Comparison of ENCODE assay signal across 1 cellular context in the genomic region with DNA sequence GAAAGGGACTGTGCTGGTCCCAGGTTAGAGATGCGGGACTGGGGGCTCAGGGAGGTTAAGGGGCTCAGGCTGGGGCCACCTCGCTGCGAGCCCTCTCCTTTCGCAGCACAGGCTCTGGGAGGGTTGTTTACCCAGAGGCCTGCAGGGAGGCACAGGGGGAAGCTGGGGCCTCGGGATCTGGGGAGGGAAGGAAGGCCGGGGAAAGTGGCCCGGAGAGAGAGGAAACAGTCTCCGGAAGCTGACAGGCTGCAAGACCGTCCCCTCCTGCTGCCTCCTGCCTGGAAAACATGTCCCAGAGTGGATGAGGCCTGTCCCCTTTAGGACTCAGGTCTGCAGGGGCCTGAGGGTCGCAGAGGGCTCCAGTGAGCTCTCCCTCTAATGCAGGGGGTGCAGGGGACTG.
TF ChIP-seq lines count a peak whose summit lies in the region.

No MANE protein-coding gene starts in this region.

TF ChIP-seq in HepG2, 621 proteins besides CTCF, POLR2A, EP300 and RAD21 (continued from another document and continues in another):
- TF ChIP-seq, protein P1, sequence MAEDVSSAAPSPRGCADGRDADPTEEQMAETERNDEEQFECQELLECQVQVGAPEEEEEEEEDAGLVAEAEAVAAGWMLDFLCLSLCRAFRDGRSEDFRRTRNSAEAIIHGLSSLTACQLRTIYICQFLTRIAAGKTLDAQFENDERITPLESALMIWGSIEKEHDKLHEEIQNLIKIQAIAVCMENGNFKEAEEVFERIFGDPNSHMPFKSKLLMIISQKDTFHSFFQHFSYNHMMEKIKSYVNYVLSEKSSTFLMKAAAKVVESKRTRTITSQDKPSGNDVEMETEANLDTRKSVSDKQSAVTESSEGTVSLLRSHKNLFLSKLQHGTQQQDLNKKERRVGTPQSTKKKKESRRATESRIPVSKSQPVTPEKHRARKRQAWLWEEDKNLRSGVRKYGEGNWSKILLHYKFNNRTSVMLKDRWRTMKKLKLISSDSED (CRISPR knock-in tag; IDR thresholded peaks at IDR 0.05): no peak
- TF ChIP-seq TCF7L2 (IDR thresholded peaks at IDR 0.05; ENCODE audit: low read depth, low read length): no peak
- TF ChIP-seq FOXP1 (IDR thresholded peaks at IDR 0.05): no peak
- TF ChIP-seq FOXP1 (CRISPR knock-in tag; IDR thresholded peaks at IDR 0.05): peak; percentile 49; the same call in 1 of the 2 replicates
- no peak for TF ChIP-seq TARDBP (CRISPR knock-in tag; IDR thresholded peaks at IDR 0.05)
- TF ChIP-seq, protein P2, sequence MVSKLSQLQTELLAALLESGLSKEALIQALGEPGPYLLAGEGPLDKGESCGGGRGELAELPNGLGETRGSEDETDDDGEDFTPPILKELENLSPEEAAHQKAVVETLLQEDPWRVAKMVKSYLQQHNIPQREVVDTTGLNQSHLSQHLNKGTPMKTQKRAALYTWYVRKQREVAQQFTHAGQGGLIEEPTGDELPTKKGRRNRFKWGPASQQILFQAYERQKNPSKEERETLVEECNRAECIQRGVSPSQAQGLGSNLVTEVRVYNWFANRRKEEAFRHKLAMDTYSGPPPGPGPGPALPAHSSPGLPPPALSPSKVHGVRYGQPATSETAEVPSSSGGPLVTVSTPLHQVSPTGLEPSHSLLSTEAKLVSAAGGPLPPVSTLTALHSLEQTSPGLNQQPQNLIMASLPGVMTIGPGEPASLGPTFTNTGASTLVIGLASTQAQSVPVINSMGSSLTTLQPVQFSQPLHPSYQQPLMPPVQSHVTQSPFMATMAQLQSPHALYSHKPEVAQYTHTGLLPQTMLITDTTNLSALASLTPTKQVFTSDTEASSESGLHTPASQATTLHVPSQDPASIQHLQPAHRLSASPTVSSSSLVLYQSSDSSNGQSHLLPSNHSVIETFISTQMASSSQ (IDR thresholded peaks at IDR 0.05; ENCODE audit: low read depth): no peak
- TF ChIP-seq, protein P2 (CRISPR knock-in tag; IDR thresholded peaks at IDR 0.05; ENCODE audit: borderline replicate concordance): no peak
- TF ChIP-seq, protein P3, sequence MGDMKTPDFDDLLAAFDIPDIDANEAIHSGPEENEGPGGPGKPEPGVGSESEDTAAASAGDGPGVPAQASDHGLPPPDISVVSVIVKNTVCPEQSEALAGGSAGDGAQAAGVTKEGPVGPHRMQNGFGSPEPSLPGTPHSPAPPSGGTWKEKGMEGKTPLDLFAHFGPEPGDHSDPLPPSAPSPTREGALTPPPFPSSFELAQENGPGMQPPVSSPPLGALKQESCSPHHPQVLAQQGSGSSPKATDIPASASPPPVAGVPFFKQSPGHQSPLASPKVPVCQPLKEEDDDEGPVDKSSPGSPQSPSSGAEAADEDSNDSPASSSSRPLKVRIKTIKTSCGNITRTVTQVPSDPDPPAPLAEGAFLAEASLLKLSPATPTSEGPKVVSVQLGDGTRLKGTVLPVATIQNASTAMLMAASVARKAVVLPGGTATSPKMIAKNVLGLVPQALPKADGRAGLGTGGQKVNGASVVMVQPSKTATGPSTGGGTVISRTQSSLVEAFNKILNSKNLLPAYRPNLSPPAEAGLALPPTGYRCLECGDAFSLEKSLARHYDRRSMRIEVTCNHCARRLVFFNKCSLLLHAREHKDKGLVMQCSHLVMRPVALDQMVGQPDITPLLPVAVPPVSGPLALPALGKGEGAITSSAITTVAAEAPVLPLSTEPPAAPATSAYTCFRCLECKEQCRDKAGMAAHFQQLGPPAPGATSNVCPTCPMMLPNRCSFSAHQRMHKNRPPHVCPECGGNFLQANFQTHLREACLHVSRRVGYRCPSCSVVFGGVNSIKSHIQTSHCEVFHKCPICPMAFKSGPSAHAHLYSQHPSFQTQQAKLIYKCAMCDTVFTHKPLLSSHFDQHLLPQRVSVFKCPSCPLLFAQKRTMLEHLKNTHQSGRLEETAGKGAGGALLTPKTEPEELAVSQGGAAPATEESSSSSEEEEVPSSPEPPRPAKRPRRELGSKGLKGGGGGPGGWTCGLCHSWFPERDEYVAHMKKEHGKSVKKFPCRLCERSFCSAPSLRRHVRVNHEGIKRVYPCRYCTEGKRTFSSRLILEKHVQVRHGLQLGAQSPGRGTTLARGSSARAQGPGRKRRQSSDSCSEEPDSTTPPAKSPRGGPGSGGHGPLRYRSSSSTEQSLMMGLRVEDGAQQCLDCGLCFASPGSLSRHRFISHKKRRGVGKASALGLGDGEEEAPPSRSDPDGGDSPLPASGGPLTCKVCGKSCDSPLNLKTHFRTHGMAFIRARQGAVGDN (CRISPR knock-in tag; IDR thresholded peaks at IDR 0.05): peak; percentile 85
- no peak for TF ChIP-seq ZNF460 (CRISPR knock-in tag; IDR thresholded peaks at IDR 0.05; ENCODE audit: borderline replicate concordance)
- no peak for TF ChIP-seq MED1 (CRISPR knock-in tag; IDR thresholded peaks at IDR 0.05)
- TF ChIP-seq SIX1 (CRISPR knock-in tag; IDR thresholded peaks at IDR 0.05; ENCODE audit: borderline replicate concordance): no peak
- no peak for TF ChIP-seq ZNF878 (CRISPR knock-in tag; IDR thresholded peaks at IDR 0.05)
- TF ChIP-seq, protein P4, sequence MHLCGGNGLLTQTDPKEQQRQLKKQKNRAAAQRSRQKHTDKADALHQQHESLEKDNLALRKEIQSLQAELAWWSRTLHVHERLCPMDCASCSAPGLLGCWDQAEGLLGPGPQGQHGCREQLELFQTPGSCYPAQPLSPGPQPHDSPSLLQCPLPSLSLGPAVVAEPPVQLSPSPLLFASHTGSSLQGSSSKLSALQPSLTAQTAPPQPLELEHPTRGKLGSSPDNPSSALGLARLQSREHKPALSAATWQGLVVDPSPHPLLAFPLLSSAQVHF (CRISPR knock-in tag; IDR thresholded peaks at IDR 0.05): no peak
- TF ChIP-seq, protein P5, sequence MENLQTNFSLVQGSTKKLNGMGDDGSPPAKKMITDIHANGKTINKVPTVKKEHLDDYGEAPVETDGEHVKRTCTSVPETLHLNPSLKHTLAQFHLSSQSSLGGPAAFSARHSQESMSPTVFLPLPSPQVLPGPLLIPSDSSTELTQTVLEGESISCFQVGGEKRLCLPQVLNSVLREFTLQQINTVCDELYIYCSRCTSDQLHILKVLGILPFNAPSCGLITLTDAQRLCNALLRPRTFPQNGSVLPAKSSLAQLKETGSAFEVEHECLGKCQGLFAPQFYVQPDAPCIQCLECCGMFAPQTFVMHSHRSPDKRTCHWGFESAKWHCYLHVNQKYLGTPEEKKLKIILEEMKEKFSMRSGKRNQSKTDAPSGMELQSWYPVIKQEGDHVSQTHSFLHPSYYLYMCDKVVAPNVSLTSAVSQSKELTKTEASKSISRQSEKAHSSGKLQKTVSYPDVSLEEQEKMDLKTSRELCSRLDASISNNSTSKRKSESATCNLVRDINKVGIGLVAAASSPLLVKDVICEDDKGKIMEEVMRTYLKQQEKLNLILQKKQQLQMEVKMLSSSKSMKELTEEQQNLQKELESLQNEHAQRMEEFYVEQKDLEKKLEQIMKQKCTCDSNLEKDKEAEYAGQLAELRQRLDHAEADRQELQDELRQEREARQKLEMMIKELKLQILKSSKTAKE (CRISPR knock-in tag; IDR thresholded peaks at IDR 0.05; ENCODE audit: borderline replicate concordance): no peak
- no peak for TF ChIP-seq ZNF629 (CRISPR knock-in tag; conservative IDR thresholded peaks at IDR 0.05)
- no peak for TF ChIP-seq ZFYVE20 (CRISPR knock-in tag; IDR thresholded peaks at IDR 0.05; ENCODE audit: borderline replicate concordance, low read depth)
- TF ChIP-seq ZNF333 (CRISPR knock-in tag; IDR thresholded peaks at IDR 0.05; ENCODE audit: borderline replicate concordance): no peak
- TF ChIP-seq RXRB (CRISPR knock-in tag; IDR thresholded peaks at IDR 0.05; ENCODE audit: borderline replicate concordance): peak; percentile 23; the same call in 1 of the 2 replicates
- no peak for TF ChIP-seq SCMH1 (CRISPR knock-in tag; IDR thresholded peaks at IDR 0.05; ENCODE audit: borderline replicate concordance)
- no peak for TF ChIP-seq CEBPG (CRISPR knock-in tag; IDR thresholded peaks at IDR 0.05)
- TF ChIP-seq ELF3 (CRISPR knock-in tag; IDR thresholded peaks at IDR 0.05): peak; percentile 31; the same call in 1 of the 2 replicates
- TF ChIP-seq DMAP1 (CRISPR knock-in tag; IDR thresholded peaks at IDR 0.05): no peak
- no peak for TF ChIP-seq POLR2G (IDR thresholded peaks at IDR 0.05; ENCODE audit: low read depth, low read length)
- TF ChIP-seq ZNF101 (CRISPR knock-in tag; IDR thresholded peaks at IDR 0.05; ENCODE audit: borderline replicate concordance, low read depth): no peak
- TF ChIP-seq ZNF83 (CRISPR knock-in tag; IDR thresholded peaks at IDR 0.05; ENCODE audit: borderline replicate concordance): no peak
- peak; percentile 11 for TF ChIP-seq XRCC5 (optimal IDR thresholded peaks at IDR 0.05; ENCODE audit: low read length)
- no peak for TF ChIP-seq HDAC1 (CRISPR knock-in tag; IDR thresholded peaks at IDR 0.05)
- TF ChIP-seq ZNF225 (CRISPR knock-in tag; IDR thresholded peaks at IDR 0.05): no peak
- no peak for TF ChIP-seq ZNF552 (CRISPR knock-in tag; IDR thresholded peaks at IDR 0.05; ENCODE audit: borderline replicate concordance)
- TF ChIP-seq AGO2 (optimal IDR thresholded peaks at IDR 0.05; ENCODE audit: low read depth, low read length): no peak
- no peak for TF ChIP-seq NCOA5 (CRISPR knock-in tag; IDR thresholded peaks at IDR 0.05)
- TF ChIP-seq, protein P6, sequence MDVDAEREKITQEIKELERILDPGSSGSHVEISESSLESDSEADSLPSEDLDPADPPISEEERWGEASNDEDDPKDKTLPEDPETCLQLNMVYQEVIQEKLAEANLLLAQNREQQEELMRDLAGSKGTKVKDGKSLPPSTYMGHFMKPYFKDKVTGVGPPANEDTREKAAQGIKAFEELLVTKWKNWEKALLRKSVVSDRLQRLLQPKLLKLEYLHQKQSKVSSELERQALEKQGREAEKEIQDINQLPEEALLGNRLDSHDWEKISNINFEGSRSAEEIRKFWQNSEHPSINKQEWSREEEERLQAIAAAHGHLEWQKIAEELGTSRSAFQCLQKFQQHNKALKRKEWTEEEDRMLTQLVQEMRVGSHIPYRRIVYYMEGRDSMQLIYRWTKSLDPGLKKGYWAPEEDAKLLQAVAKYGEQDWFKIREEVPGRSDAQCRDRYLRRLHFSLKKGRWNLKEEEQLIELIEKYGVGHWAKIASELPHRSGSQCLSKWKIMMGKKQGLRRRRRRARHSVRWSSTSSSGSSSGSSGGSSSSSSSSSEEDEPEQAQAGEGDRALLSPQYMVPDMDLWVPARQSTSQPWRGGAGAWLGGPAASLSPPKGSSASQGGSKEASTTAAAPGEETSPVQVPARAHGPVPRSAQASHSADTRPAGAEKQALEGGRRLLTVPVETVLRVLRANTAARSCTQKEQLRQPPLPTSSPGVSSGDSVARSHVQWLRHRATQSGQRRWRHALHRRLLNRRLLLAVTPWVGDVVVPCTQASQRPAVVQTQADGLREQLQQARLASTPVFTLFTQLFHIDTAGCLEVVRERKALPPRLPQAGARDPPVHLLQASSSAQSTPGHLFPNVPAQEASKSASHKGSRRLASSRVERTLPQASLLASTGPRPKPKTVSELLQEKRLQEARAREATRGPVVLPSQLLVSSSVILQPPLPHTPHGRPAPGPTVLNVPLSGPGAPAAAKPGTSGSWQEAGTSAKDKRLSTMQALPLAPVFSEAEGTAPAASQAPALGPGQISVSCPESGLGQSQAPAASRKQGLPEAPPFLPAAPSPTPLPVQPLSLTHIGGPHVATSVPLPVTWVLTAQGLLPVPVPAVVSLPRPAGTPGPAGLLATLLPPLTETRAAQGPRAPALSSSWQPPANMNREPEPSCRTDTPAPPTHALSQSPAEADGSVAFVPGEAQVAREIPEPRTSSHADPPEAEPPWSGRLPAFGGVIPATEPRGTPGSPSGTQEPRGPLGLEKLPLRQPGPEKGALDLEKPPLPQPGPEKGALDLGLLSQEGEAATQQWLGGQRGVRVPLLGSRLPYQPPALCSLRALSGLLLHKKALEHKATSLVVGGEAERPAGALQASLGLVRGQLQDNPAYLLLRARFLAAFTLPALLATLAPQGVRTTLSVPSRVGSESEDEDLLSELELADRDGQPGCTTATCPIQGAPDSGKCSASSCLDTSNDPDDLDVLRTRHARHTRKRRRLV (CRISPR knock-in tag; IDR thresholded peaks at IDR 0.05): no peak
- 0 out of 2 replicates have a peak, but pooled peaks have one; percentile 48 for TF ChIP-seq BRD4 (CRISPR knock-in tag; IDR thresholded peaks at IDR 0.05)
- TF ChIP-seq FIP1L1 (IDR thresholded peaks at IDR 0.05; ENCODE audit: borderline replicate concordance, insufficient read depth, low read depth, low read length): no peak
- TF ChIP-seq, protein P7, sequence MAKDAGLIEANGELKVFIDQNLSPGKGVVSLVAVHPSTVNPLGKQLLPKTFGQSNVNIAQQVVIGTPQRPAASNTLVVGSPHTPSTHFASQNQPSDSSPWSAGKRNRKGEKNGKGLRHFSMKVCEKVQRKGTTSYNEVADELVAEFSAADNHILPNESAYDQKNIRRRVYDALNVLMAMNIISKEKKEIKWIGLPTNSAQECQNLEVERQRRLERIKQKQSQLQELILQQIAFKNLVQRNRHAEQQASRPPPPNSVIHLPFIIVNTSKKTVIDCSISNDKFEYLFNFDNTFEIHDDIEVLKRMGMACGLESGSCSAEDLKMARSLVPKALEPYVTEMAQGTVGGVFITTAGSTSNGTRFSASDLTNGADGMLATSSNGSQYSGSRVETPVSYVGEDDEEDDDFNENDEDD (CRISPR knock-in tag; IDR thresholded peaks at IDR 0.05; ENCODE audit: borderline replicate concordance): peak; percentile 15; the same call in 1 of the 2 replicates
- TF ChIP-seq NCOA1 (CRISPR knock-in tag; IDR thresholded peaks at IDR 0.05): no peak
